8 cellular contexts compared by ENCODE assay signal in genomic region chr6:117547688-117548621, GRCh38. TPM values are rescaled to one million over a fixed set of nuclear protein-coding genes. Genes with fewer than 3 reads are reported as not detected.
DNase-seq lines count a peak whose midpoint lies in the region; ATAC-seq lines count a peak whose summit lies in the region.

No MANE protein-coding gene starts in this region.

- H3K4me3 ChIP-seq in duodenal mucosa (ENCODE audit: low read depth in 1 of 2, low read length in 2 of 2): peak overlapping the region; percentile 44 to 58
- no peak overlapping the region for H3K4me3 ChIP-seq in mesodermal cell (ENCODE audit: extremely low read depth, insufficient read depth, low read length, poor library complexity, severe bottlenecking)

- H3K36me3 ChIP-seq in duodenal mucosa (ENCODE audit: control insufficient read depth in 1 of 2, insufficient read depth in 2 of 2, low read length in 2 of 2) (peaks cover 17 to 39% of the 10 kb centered on the region in 2 donors), mesodermal cell (ENCODE audit: control insufficient read depth, insufficient read depth, low read length) (peaks cover 72% of the 10 kb centered on the region)

- H3K27me3 ChIP-seq in duodenal mucosa (ENCODE audit: control insufficient read depth in 1 of 2, insufficient read depth in 2 of 2, low read length in 2 of 2): no peaks in the 10 kb centered on the region

- H3K36me3 Mint-ChIP-seq in activated CD4-positive, alpha-beta T cell treated with anti-CD3 and anti-CD28 coated beads, Interleukin-2, amount 10 ng/mL, durations not matched to agents 7 days and 5 days (ENCODE audit: low read depth): peaks cover 2% of the 10 kb centered on the region
- H3K36me3 Mint-ChIP-seq in stimulated activated memory B cell treated with anti-CD40 and anti-IgM and Interleukin-4, amounts not matched to agents 10 μg/mL and 1 μg/mL and 100 μg/mL, for 72 hours: no peaks in the 10 kb centered on the region

- peak; percentile 58 for DNase-seq in activated CD4-positive, alpha-beta T cell treated with anti-CD3 and anti-CD28 coated beads, Interleukin-2, amount 10 ng/mL, durations not matched to agents 7 days and 5 days
- no peak for DNase-seq in dedifferentiated amniotic fluid mesenchymal stem cell (ENCODE audit: extremely low spot score)

- WGBS in mesodermal cell (ENCODE audit: insufficient coverage in 2 of 2), 2 experiments: 96 to 98% methylated on average over 41 to 63 of the region's 64 CpGs

- POLR2A ChIA-PET in activated CD4-positive, alpha-beta T cell treated with anti-CD3 and anti-CD28 coated beads, Interleukin-2, amount 10 ng/mL, durations not matched to agents 7 days and 5 days (lab: Charles Lee): no interaction called here

- peak overlapping the region in 1 of 2 donors; percentile 41 for H3K9ac ChIP-seq in duodenal mucosa (ENCODE audit: low read depth in 1 of 2, low read length in 2 of 2)

- H3K27ac Mint-ChIP-seq in activated CD4-positive, alpha-beta T cell treated with anti-CD3 and anti-CD28 coated beads, Interleukin-2, amount 10 ng/mL, durations not matched to agents 7 days and 5 days: peak overlapping the region; percentile 94
- H3K27ac Mint-ChIP-seq in stimulated activated memory B cell treated with anti-CD40 and anti-IgM and Interleukin-4, amounts not matched to agents 10 μg/mL and 1 μg/mL and 100 μg/mL, for 72 hours: no peak overlapping the region

- no peaks in the 10 kb centered on the region for H3K4me1 ChIP-seq in duodenal mucosa (ENCODE audit: control insufficient read depth in 1 of 2, insufficient read depth in 2 of 2, low read length in 2 of 2)
- peaks cover 59% of the 10 kb centered on the region for H3K4me1 ChIP-seq in mesodermal cell (ENCODE audit: control insufficient read depth, insufficient read depth, low read length, poor library complexity, severe bottlenecking)

- no peaks in the 10 kb centered on the region for H3K9me3 ChIP-seq in duodenal mucosa (ENCODE audit: control insufficient read depth in 1 of 2, low read length in 2 of 2)
- H3K9me3 ChIP-seq in mesodermal cell (ENCODE audit: control insufficient read depth, low read length): no peaks in the 10 kb centered on the region

- H3K4me3 Mint-ChIP-seq in activated CD4-positive, alpha-beta T cell treated with anti-CD3 and anti-CD28 coated beads, Interleukin-2, amount 10 ng/mL, durations not matched to agents 7 days and 5 days: peak overlapping the region; percentile 71
- H3K4me3 Mint-ChIP-seq in stimulated activated memory B cell treated with anti-CD40 and anti-IgM and Interleukin-4, amounts not matched to agents 10 μg/mL and 1 μg/mL and 100 μg/mL, for 72 hours: peak overlapping the region; percentile 74

- peaks cover 42% of the 10 kb centered on the region for H3K4me1 Mint-ChIP-seq in activated CD4-positive, alpha-beta T cell treated with anti-CD3 and anti-CD28 coated beads, Interleukin-2, amount 10 ng/mL, durations not matched to agents 7 days and 5 days
- peaks cover 14% of the 10 kb centered on the region for H3K4me1 Mint-ChIP-seq in stimulated activated memory B cell treated with anti-CD40 and anti-IgM and Interleukin-4, amounts not matched to agents 10 μg/mL and 1 μg/mL and 100 μg/mL, for 72 hours

- no peaks in the 10 kb centered on the region for H3K27me3 Mint-ChIP-seq in activated CD4-positive, alpha-beta T cell treated with anti-CD3 and anti-CD28 coated beads, Interleukin-2, amount 10 ng/mL, durations not matched to agents 7 days and 5 days
- peaks cover 24% of the 10 kb centered on the region for H3K27me3 Mint-ChIP-seq in stimulated activated memory B cell treated with anti-CD40 and anti-IgM and Interleukin-4, amounts not matched to agents 10 μg/mL and 1 μg/mL and 100 μg/mL, for 72 hours

- CTCF ChIA-PET in activated CD4-positive, alpha-beta T cell treated with anti-CD3 and anti-CD28 coated beads, Interleukin-2, amount 10 ng/mL, durations not matched to agents 7 days and 5 days (lab: Charles Lee): interaction anchor here (0.7 to 0.9 kb wide), 2 partner anchors 54 to 98 kb away, joined by 3 read pairs; no protein-coding TSS in a partner anchor

- H3K27ac ChIP-seq in duodenal mucosa (ENCODE audit: low read depth, low read length) (no peak overlapping the region), mesodermal cell (ENCODE audit: low read depth, low read length, severe bottlenecking) (peak overlapping the region; percentile 78)

- no peaks in the 10 kb centered on the region for H3K9me3 Mint-ChIP-seq in activated CD4-positive, alpha-beta T cell treated with anti-CD3 and anti-CD28 coated beads, Interleukin-2, amount 10 ng/mL, durations not matched to agents 7 days and 5 days
- H3K9me3 Mint-ChIP-seq in stimulated activated memory B cell treated with anti-CD40 and anti-IgM and Interleukin-4, amounts not matched to agents 10 μg/mL and 1 μg/mL and 100 μg/mL, for 72 hours: no peaks in the 10 kb centered on the region

- peak; percentile 37 for ATAC-seq in GM18520 (IDR thresholded peaks at IDR 0.05; ENCODE audit: unreplicated experiment)
- peak; percentile 37 for ATAC-seq in HG03342 (IDR thresholded peaks at IDR 0.05; ENCODE audit: unreplicated experiment)
- peak; percentile 61 for ATAC-seq in stimulated activated memory B cell treated with anti-CD40 and anti-IgM and Interleukin-4, amounts not matched to agents 10 μg/mL and 1 μg/mL and 100 μg/mL, for 72 hours
- no peak for ATAC-seq in GM21717 (IDR thresholded peaks at IDR 0.05; ENCODE audit: unreplicated experiment)

RNA-seq across cellular contexts. Expression of gene GOPC, which starts 54.4 kb away (rescaled TPM):
- total RNA-seq in activated CD4-positive, alpha-beta T cell treated with anti-CD3 and anti-CD28 coated beads, Interleukin-2, amount 10 ng/mL, durations not matched to agents 7 days and 5 days: 10 to 100 TPM; 24.1 to 25.4 TPM
- polyA plus RNA-seq in mesodermal cell (2013, experiment 1 of 2): 28.1 TPM
- 29.4 TPM for polyA plus RNA-seq in mesodermal cell (2013, experiment 2 of 2)
